1 cellular context compared by ENCODE assay signal in genomic region chr7:149067869-149068268, GRCh38.
TF ChIP-seq lines count a peak whose summit lies in the region.

No MANE protein-coding gene starts in this region.

TF ChIP-seq in GM12878, 131 proteins besides CTCF, POLR2A, EP300 and RAD21 (continued from another document):
- peak; percentile 47; the same call in 1 of the 2 replicates for TF ChIP-seq PKNOX1 (IDR thresholded peaks at IDR 0.05)
